In genomic region chr17:37770631-37771518, GRCh38 we compare ENCODE assay signal across 8 cellular contexts. TPM values are rescaled to one million over a fixed set of nuclear protein-coding genes. Genes with fewer than 3 reads are reported as not detected.
DNase-seq lines count a peak whose midpoint lies in the region; TF ChIP-seq lines count a peak whose summit lies in the region.

No MANE protein-coding gene starts in this region.

- H3K36me3 ChIP-seq in fibroblast of lung (ENCODE audit: control insufficient read depth, insufficient read depth, low read length), result no peaks in the 10 kb centered on the region
- H3K36me3 ChIP-seq in parathyroid adenoma (ENCODE audit: control insufficient read depth, insufficient read depth, low read length), result no peaks in the 10 kb centered on the region

- no peaks in the 10 kb centered on the region for H4K20me1 ChIP-seq in fibroblast of lung (ENCODE audit: control insufficient read depth, extremely low read depth, insufficient read depth, low read length)

- H3K79me2 ChIP-seq in fibroblast of lung (ENCODE audit: control insufficient read depth, insufficient read depth, low read length) (no peaks in the 10 kb centered on the region), parathyroid adenoma (no peaks in the 10 kb centered on the region)

- DNase-seq in SIG-M5 treated with dmso at 0.1 percent for 504 hours (lab: John Stamatoyannopoulos, UW; ENCODE audit: unreplicated experiment) (peak; percentile 38), SIG-M5 (lab: John Stamatoyannopoulos, UW) (no peak), NCI-H2029 treated with DMSO at 0.1 percent for 48 hours (lab: John Stamatoyannopoulos, UW) (peak; percentile 25), fibroblast of lung (ENCODE audit: low read depth in 2 of 2) (peak; percentile 51 to 63), middle frontal gyrus (ENCODE audit: extremely low spot score, low spot score) (no peak), lower leg skin (ENCODE audit: low spot score in 2 of 2) (no peak)

- 47% methylated on average over 17 of the region's 17 CpGs for WGBS in lower leg skin, 2 donors

- intact Hi-C loops in lower leg skin (cut with DNase I; ENCODE audit: low total_unique reads), result no loop called here

- H3K27ac ChIP-seq in fibroblast of lung (ENCODE audit: insufficient read depth, low read length) (no peak overlapping the region), parathyroid adenoma (no peak overlapping the region)

- no peak overlapping the region for H3K9ac ChIP-seq in fibroblast of lung (ENCODE audit: insufficient read depth, low read length)
- H3K9ac ChIP-seq in parathyroid adenoma, result no peak overlapping the region

- no peak for TF ChIP-seq POLR2A in lower leg skin (IDR thresholded peaks at IDR 0.05)

- peak; percentile 90 for TF ChIP-seq CTCF in WI38 (IDR thresholded peaks at IDR 0.05; ENCODE audit: low read depth, low read length)
- TF ChIP-seq CTCF in fibroblast of lung (conservative IDR thresholded peaks at IDR 0.05 in 1 of 2, IDR thresholded peaks at IDR 0.05 in 1 of 2; ENCODE audit: low read depth in 1 of 2, low read length in 2 of 2), result peak; percentile 81 to 90
- TF ChIP-seq CTCF in parathyroid adenoma (IDR thresholded peaks at IDR 0.05), result peak; percentile 73
- no peak for TF ChIP-seq CTCF in lower leg skin (IDR thresholded peaks at IDR 0.05)

- H3K4me3 ChIP-seq in WI38 (ENCODE audit: low read depth, low read length), result no peak overlapping the region
- H3K4me3 ChIP-seq in fibroblast of lung (replicated peaks in 1 of 4; ENCODE audit: control extremely low read depth in 1 of 4, insufficient read depth in 1 of 4, low read depth in 3 of 4, low read length in 4 of 4), result no peak overlapping the region
- no peak overlapping the region for H3K4me3 ChIP-seq in parathyroid adenoma (ENCODE audit: low read depth, low read length)
- H3K4me3 ChIP-seq in lower leg skin (ENCODE audit: low read depth, poor library complexity, severe bottlenecking), result no peak overlapping the region

- H2AFZ ChIP-seq in fibroblast of lung (ENCODE audit: low read length), result no peak overlapping the region
- H2AFZ ChIP-seq in parathyroid adenoma, result no peak overlapping the region

- H3K27me3 ChIP-seq in fibroblast of lung (ENCODE audit: control insufficient read depth, insufficient read depth, low read length) (no peaks in the 10 kb centered on the region), parathyroid adenoma (ENCODE audit: control insufficient read depth, insufficient read depth, low read length) (no peaks in the 10 kb centered on the region)

- no peak overlapping the region for H3K4me2 ChIP-seq in fibroblast of lung (ENCODE audit: extremely low read depth, insufficient read depth, low read length)
- H3K4me2 ChIP-seq in parathyroid adenoma (ENCODE audit: low read length), result no peak overlapping the region

- H3K9me3 ChIP-seq in fibroblast of lung (ENCODE audit: control insufficient read depth, insufficient read depth, low read depth, low read length), result no peaks in the 10 kb centered on the region
- no peaks in the 10 kb centered on the region for H3K9me3 ChIP-seq in parathyroid adenoma (ENCODE audit: control insufficient read depth, low read length)

- H3K4me1 ChIP-seq in fibroblast of lung (ENCODE audit: control insufficient read depth, extremely low read depth, insufficient read depth, low read length) (no peaks in the 10 kb centered on the region), parathyroid adenoma (no peaks in the 10 kb centered on the region)

RNA-seq across cellular contexts. Expression of gene HNF1B, which starts 26.0 kb away (rescaled TPM):
- total RNA-seq in fibroblast of lung (not detected in 2 replicates), lower leg skin (not detected)
- polyA plus RNA-seq in fibroblast of lung, result not detected in 2 replicates
- not detected in 2 replicates for polyA plus RNA-seq in fibroblast of lung (2012)
- polyA minus RNA-seq in fibroblast of lung (ENCODE audit: low replicate concordance), result not detected in 2 replicates

Comparison
In these comparisons a context has a peak if more than half of its experiments do, and no peak if none do; other contexts are left out.
1. DNase-seq: peak in SIG-M5 treated with dmso at 0.1 percent for 504 hours (single experiment), NCI-H2029 treated with DMSO at 0.1 percent for 48 hours (single experiment) and fibroblast of lung (2 of 2); none in SIG-M5 (single experiment), middle frontal gyrus (single experiment) and lower leg skin (0 of 2).
2. CTCF ChIP-seq: peak in WI38 (single experiment), fibroblast of lung (2 of 2) and parathyroid adenoma (single experiment); none in lower leg skin (0 of 3).